Comparison of ENCODE assay signal across 8 cellular contexts in the genomic region with DNA sequence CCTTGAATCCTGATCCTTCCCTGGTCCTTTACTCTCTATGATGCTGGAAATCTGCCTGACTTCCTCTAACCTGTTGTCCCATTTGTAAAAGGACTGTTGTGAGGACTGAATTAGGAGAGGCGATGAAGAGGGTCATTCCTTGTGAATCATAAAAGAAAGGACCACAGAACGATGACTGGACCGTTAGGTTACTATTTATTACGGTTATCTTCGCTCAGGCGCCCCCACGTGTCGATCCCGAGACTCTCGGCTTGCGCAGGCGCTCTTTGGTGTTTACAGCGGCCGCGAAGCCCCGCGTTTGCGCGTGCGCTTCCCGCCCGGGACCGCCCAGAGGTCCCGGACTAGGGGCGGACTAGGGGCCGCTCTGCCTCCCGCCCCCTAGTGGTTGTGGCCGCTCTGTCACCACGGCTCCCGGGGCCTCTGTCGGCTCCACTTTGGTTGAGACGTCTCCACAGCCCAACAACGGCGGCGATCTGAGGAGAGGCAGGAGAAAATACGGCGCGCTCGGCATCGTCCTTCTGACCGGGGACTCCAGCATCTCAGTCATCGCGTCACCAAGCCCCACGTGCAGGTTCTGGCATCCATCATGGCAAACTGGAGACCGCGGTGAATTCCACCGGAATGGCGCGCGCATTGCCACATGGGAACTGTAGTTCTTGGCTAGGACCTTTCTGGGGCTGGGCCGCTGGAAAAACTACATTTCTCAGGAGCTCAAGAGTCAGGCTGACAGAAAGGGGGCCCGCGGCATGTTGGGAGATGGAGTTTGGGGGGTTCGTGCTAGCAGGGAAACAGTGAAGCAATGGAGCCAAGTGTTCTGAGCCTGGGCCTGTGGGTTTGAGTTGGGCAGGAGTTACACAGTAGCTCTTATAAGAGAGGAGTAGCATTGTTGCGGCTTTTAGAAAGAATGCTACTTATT.
DNase-seq lines count a peak whose midpoint lies in the region; ATAC-seq lines count a peak whose summit lies in the region.

A gene with protein sequence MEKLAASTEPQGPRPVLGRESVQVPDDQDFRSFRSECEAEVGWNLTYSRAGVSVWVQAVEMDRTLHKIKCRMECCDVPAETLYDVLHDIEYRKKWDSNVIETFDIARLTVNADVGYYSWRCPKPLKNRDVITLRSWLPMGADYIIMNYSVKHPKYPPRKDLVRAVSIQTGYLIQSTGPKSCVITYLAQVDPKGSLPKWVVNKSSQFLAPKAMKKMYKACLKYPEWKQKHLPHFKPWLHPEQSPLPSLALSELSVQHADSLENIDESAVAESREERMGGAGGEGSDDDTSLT (minus strand): TSS at position 596 of the 916 bp plus-strand sequence. CDS start 12,866 bp downstream, outside the sequence.

- DNase-seq in AML-193 (lab: John Stamatoyannopoulos, UW), result peak; percentile 90 to 91
- DNase-seq in NCI-H446 treated with DMSO at 0.1 percent for 48 hours (lab: John Stamatoyannopoulos, UW), result peak; percentile 87
- peak; percentile 81 to 93 for DNase-seq in cerebellar nuclear complex (lab: John Stamatoyannopoulos, UW)
- peak; percentile 96 for DNase-seq in islet precursor cell
- peak; percentile 89 to 92 for DNase-seq in stimulated activated CD4-positive, alpha-beta T cell treated with anti-CD3 and anti-CD28 coated beads, Interleukin-15, amount 100 ng/mL, for 1 hour (ENCODE audit: low read depth in 1 of 2, low spot score in 1 of 2)

- ATAC-seq in GM19035 (IDR thresholded peaks at IDR 0.05; ENCODE audit: unreplicated experiment) (peak; percentile 93), HG03354 (IDR thresholded peaks at IDR 0.05; ENCODE audit: poor library complexity, severe bottlenecking, unreplicated experiment) (peak; percentile 94)
- ATAC-seq in activated CD4-positive, CD25-positive, alpha-beta regulatory T cell treated with anti-CD3 and anti-CD28 coated beads, Interleukin-2, amount 50 U/mL, for 24 hours, result peak; percentile 94 to 96

Comparison
In these comparisons a context has a peak if more than half of its experiments do, and no peak if none do; other contexts are left out.
1. Peak in every context shown above with its lines: DNase-seq and ATAC-seq.